In genomic region chr1:234499119-234500039, GRCh38 we compare ENCODE assay signal across 8 cellular contexts. TPM values are rescaled to one million over a fixed set of nuclear protein-coding genes. Genes with fewer than 3 reads are reported as not detected.
DNase-seq lines count a peak whose midpoint lies in the region; ATAC-seq and TF ChIP-seq lines count a peak whose summit lies in the region.

No MANE protein-coding gene starts in this region.

- peak overlapping the region; percentile 95; the same call in 2 of the 3 replicates for H2BK15ac ChIP-seq in IMR-90 (ENCODE audit: low read depth, low read length)

- ATAC-seq in IMR-90 (ENCODE audit: low read depth) = peak; percentile 78

- POLR2A ChIA-PET in IMR-90 (lab: Charles Lee; ENCODE audit: unreplicated experiment) = interaction anchor here (0.6 to 1.7 kb wide), 3 partner anchors 104 to 561 kb away, joined by 3 to 6 read pairs (median 4); no protein-coding TSS in a partner anchor

- peak overlapping the region; percentile 94 for H4K91ac ChIP-seq in IMR-90 (ENCODE audit: insufficient read depth, low read depth, low read length)

- H3K9me1 ChIP-seq in IMR-90 (ENCODE audit: insufficient read depth, low read length) = peaks cover 4% of the 10 kb centered on the region; the same call in 1 of the 2 replicates

- CTCF ChIA-PET in IMR-90 (lab: Yijun Ruan, JAX) = interaction anchor here (0.6 to 2.6 kb wide), 17 partner anchors 10 to 584 kb away, joined by 3 to 18 read pairs (median 3); no protein-coding TSS in a partner anchor

- H3K23ac ChIP-seq in IMR-90 (ENCODE audit: low read depth, low read length) = peak overlapping the region; percentile 98

- no peaks in the 10 kb centered on the region for H3K9me3 ChIP-seq in IMR-90 (ENCODE audit: control insufficient read depth, insufficient read depth, low read length)

- H3K79me1 ChIP-seq in IMR-90 (ENCODE audit: low read depth in 1 of 2, low read length in 2 of 2) = peaks cover 0 to 12% of the 10 kb centered on the region in 2 experiments; a peak in 2 of 4 replicates

- peak; percentile 73 for TF ChIP-seq POLR2A in IMR-90 (IDR thresholded peaks at IDR 0.05; ENCODE audit: low read depth, low read length)

- peak overlapping the region; percentile 98 for H2BK20ac ChIP-seq in IMR-90 (ENCODE audit: low read depth, low read length)

- peak overlapping the region; percentile 88 for H3K56ac ChIP-seq in IMR-90 (ENCODE audit: extremely low read depth, insufficient read depth, low read length)

- H3K14ac ChIP-seq in IMR-90 (replicated peaks; ENCODE audit: low read depth, low read length) = peak overlapping the region; percentile 91

- peak overlapping the region; percentile 89 for H3K27ac ChIP-seq in IMR-90 (ENCODE audit: insufficient read depth, low read length)

- H3K27me3 ChIP-seq in IMR-90 (ENCODE audit: control insufficient read depth, insufficient read depth, low read length) = no peaks in the 10 kb centered on the region

- peak overlapping the region; percentile 95 for H4K5ac ChIP-seq in IMR-90 (ENCODE audit: low read depth, low read length)

- peak overlapping the region; percentile 93 for H3K4ac ChIP-seq in IMR-90 (ENCODE audit: low read depth, low read length)

- no peaks in the 10 kb centered on the region for H4K20me1 ChIP-seq in IMR-90 (ENCODE audit: insufficient read depth, low read length)

- H3K18ac ChIP-seq in IMR-90 (ENCODE audit: low read depth, low read length) = peak overlapping the region; percentile 93

- H3K9ac ChIP-seq in IMR-90 (ENCODE audit: low read depth, low read length) = peak overlapping the region; percentile 72

- H3K4me2 ChIP-seq in IMR-90 (ENCODE audit: low read depth, low read length) = peak overlapping the region; percentile 74

- peaks cover 25% of the 10 kb centered on the region for H3K4me1 ChIP-seq in IMR-90 (ENCODE audit: control insufficient read depth, insufficient read depth, low read length)

- H2BK5ac ChIP-seq in IMR-90 (ENCODE audit: low read depth, low read length, poor library complexity, severe bottlenecking) = peak overlapping the region; percentile 95

- H2AK5ac ChIP-seq in IMR-90 (ENCODE audit: low read depth, low read length) = peak overlapping the region; percentile 95

- TF ChIP-seq CTCF in IMR-90 (conservative IDR thresholded peaks at IDR 0.05; ENCODE audit: low read depth, low read length) (peak; percentile 96), epithelial cell of proximal tubule (conservative IDR thresholded peaks at IDR 0.05; ENCODE audit: low read depth, low read length) (peak; percentile 94)

- H2BK120ac ChIP-seq in IMR-90 (ENCODE audit: low read depth, low read length) = peak overlapping the region; percentile 94

- DNase-seq in AG08396 (ENCODE audit: low spot score) (peak; percentile 81), GM19238 (ENCODE audit: insufficient read length, low spot score) (peak; percentile 66), IMR-90 (peak; percentile 86), OCI-M1 (lab: John Stamatoyannopoulos, UW) (peak; percentile 96), epithelial cell of proximal tubule (ENCODE audit: low read depth) (no peak), myocyte (ENCODE audit: low read depth) (peak; percentile 89)
- DNase-seq in activated T-cell treated with anti-CD3 and anti-CD28 coated beads, Interleukin-2, amount 50 U/mL, for 1 hour = peak; percentile 88
- peak; percentile 93 for DNase-seq in stimulated activated CD8-positive, alpha-beta memory T cell treated with anti-CD3 and anti-CD28 coated beads, Interleukin-4, amount 100 ng/mL, for 48 hours

- 2% methylated on average over 17 of the region's 29 CpGs; no CpG with 5 or more reads in 1 of the 2 experiments for WGBS in IMR-90 (ENCODE audit: extremely low coverage in 2 of 2, insufficient read length in 1 of 2), 2 experiments

- no TSS peak for BruUV-seq in IMR-90 (replicated peaks; lab: Mats Ljungman, UMichigan)

- intact Hi-C loops in IMR-90 (cut with micrococcal nuclease) = loop anchor here (1.0 to 2.0 kb wide), 7 partner anchors 101 to 594 kb away; no protein-coding TSS in a partner anchor

- peak overlapping the region; percentile 94 for H2AFZ ChIP-seq in IMR-90 (replicated peaks; ENCODE audit: low read length, poor library complexity)

- in situ Hi-C loops in IMR-90 (cut with MboI; ENCODE audit: low sequenced_read_pairs) = loop anchor here (5.0 to 25.0 kb wide), 5 partner anchors 108 to 593 kb away; no protein-coding TSS in a partner anchor

- H2AK9ac ChIP-seq in IMR-90 (replicated peaks; ENCODE audit: low read depth, low read length, poor library complexity) = peak overlapping the region; percentile 45

- H3K4me3 ChIP-seq in IMR-90 (ENCODE audit: insufficient read depth, low read depth, low read length) (peak overlapping the region; percentile 10; the same call in 1 of the 2 replicates), epithelial cell of proximal tubule (ENCODE audit: low read depth, low read length) (peak overlapping the region; percentile 21)

- H4K8ac ChIP-seq in IMR-90 (ENCODE audit: low read depth in 2 of 2, low read length in 2 of 2) = peak overlapping the region; percentile 89 to 95

- no peaks in the 10 kb centered on the region for H3K36me3 ChIP-seq in IMR-90 (ENCODE audit: control insufficient read depth, insufficient read depth, low read length)

- TF ChIP-seq RAD21 in IMR-90 (IDR thresholded peaks at IDR 0.05; ENCODE audit: low read length) = peak; percentile 99

- dilution Hi-C loops in IMR-90 (cut with HindIII; ENCODE audit: low sequenced_read_pairs, unreplicated experiment) = no loop called here

TF ChIP-seq in IMR-90, 13 proteins besides CTCF, POLR2A, EP300 and RAD21:
- TF ChIP-seq RFX5 (IDR thresholded peaks at IDR 0.05; ENCODE audit: low read depth, low read length) (no peak), RCOR1 (IDR thresholded peaks at IDR 0.05; ENCODE audit: insufficient replicate concordance, low read length) (no peak), SMC3 (IDR thresholded peaks at IDR 0.05; ENCODE audit: low read depth, low read length) (peak; percentile 97), USF2 (IDR thresholded peaks at IDR 0.05; ENCODE audit: low read depth, low read length) (no peak), MAFK (IDR thresholded peaks at IDR 0.05; ENCODE audit: low read depth, low read length) (no peak), MXI1 (IDR thresholded peaks at IDR 0.05; ENCODE audit: borderline replicate concordance, low read depth, low read length) (no peak), MAZ (IDR thresholded peaks at IDR 0.05; ENCODE audit: borderline replicate concordance, low read depth, low read length) (peak; percentile 58; the same call in 1 of the 2 replicates), BHLHE40 (IDR thresholded peaks at IDR 0.05; ENCODE audit: low read depth, low read length) (peak; percentile 92), NFE2L2 (IDR thresholded peaks at IDR 0.05; ENCODE audit: low read depth, low read length) (no peak), ELK1 (IDR thresholded peaks at IDR 0.05; ENCODE audit: borderline replicate concordance, low read depth, low read length) (no peak), CEBPB (IDR thresholded peaks at IDR 0.05; ENCODE audit: low read depth, low read length) (peak; percentile 66), CHD1 (IDR thresholded peaks at IDR 0.05; ENCODE audit: low read depth, low read length) (peak; percentile 92; the same call in 1 of the 2 replicates), FOS (IDR thresholded peaks at IDR 0.05; ENCODE audit: low read depth, low read length) (no peak)

RNA-seq across cellular contexts. Expression of gene TARBP1, which starts 20.4 kb away (rescaled TPM):
- total RNA-seq in IMR-90 (2012; rRNA removed) (10.6 and 12.8 TPM in 2 replicates), epithelial cell of proximal tubule (17.4 and 31.2 TPM in 2 replicates), myocyte (14.5 and 14.8 TPM in 2 replicates)
- polyA plus RNA-seq in IMR-90 (2012; rRNA removed) = 16.0 and 17.7 TPM in 2 replicates
- polyA plus RNA-seq in IMR-90 (2012; cell fraction: cytosol; rRNA removed) = 2.9 and 4.6 TPM in 2 replicates
- polyA plus RNA-seq in IMR-90 (2012; cell fraction: nucleus; rRNA removed; ENCODE audit: low replicate concordance) = 20.3 and 133 TPM in 2 replicates
- polyA plus RNA-seq in myocyte (2012) = 13.5 TPM
